Comparison of ENCODE assay signal across 20 cellular contexts in genomic region chr14:77271113-77271710, GRCh38. TPM values are rescaled to one million over a fixed set of nuclear protein-coding genes. Genes with fewer than 3 reads are reported as not detected.
DNase-seq lines count a peak whose midpoint lies in the region; ATAC-seq, FAIRE-seq and TF ChIP-seq lines count a peak whose summit lies in the region.
"Had no signal": no experiment of that assay in that cellular context is flagged by ENCODE, and none has a peak within 500 bp of the region (broad histone marks: within the 10 kb centered on the region; RNA-seq: fewer than 3 reads in every experiment).

TSS of gene NGB (minus strand) at chr14:77271206. CDS start at chr14:77270937, 269 bp downstream.

- ATAC-seq in HepG2 (peak; percentile 9; the same call in 1 of the 3 replicates), right lobe of liver (no peak), GM19467 (IDR thresholded peaks at IDR 0.05; ENCODE audit: unreplicated experiment) (no peak)
- ATAC-seq: left lobe of liver had no signal

- TF ChIP-seq RAD21 in HepG2 (CRISPR knock-in tag; IDR thresholded peaks at IDR 0.05), result no peak

- DNase-seq in HepG2 (ENCODE audit: low spot score), result no peak
- no peak for DNase-seq in right lobe of liver
- DNase-seq in endodermal cell, result peak; percentile 67
- no peak for DNase-seq in mesothelial cell of epicardium (ENCODE audit: low spot score in 2 of 2, unreplicated experiment in 2 of 2)
- no peak for DNase-seq in pons (ENCODE audit: low spot score)
- no peak for DNase-seq in NOMO-1 treated with DMSO at 0.1 percent for 48 hours (lab: John Stamatoyannopoulos, UW; ENCODE audit: unreplicated experiment)
- DNase-seq in activated naive CD4-positive, alpha-beta T cell treated with anti-CD3 and anti-CD28 coated beads for 36 hours, result no peak
- DNase-seq: activated CD4-positive, alpha-beta T cell treated with anti-CD3 and anti-CD28 coated beads, Interleukin-2, amount 50 U/mL, for 1 hour; activated naive CD8-positive, alpha-beta T cell treated with anti-CD3 and anti-CD28 coated beads, Interleukin-2, amount 10 ng/mL, durations not matched to agents 7 days and 5 days; activated T-cell treated with anti-CD3 and anti-CD28 coated beads, Interleukin-2, amount 50 U/mL, for 24 hours; NCI-H2171; NK-92 treated with Interleukin-12 subunit alpha and Interleukin-12 subunit beta, amount 100 ng/mL, for 24 hours; SHP77 treated with DMSO at 0.1 percent for 48 hours; sigmoid colon; stimulated activated CD4-positive, alpha-beta T cell treated with anti-CD3 and anti-CD28 coated beads, Interleukin-4, amount 100 ng/mL, for 24 hours had no signal

- no peak for FAIRE-seq in HepG2 (lab: Jason Lieb, UNC)
- FAIRE-seq: H54 had no signal

- in situ Hi-C loops in HepG2 (cut with HindIII; ENCODE audit: extremely low pct_ligation_motif_present, low pct_unique_long_range_greater_than_20kb), result no loop called here

- TF ChIP-seq POLR2A in HepG2 (IDR thresholded peaks at IDR 0.05; ENCODE audit: insufficient read depth in 1 of 2, low read depth in 2 of 2, low read length in 2 of 2) (no peak), right lobe of liver (IDR thresholded peaks at IDR 0.05) (no peak)

- no peak within 1 kb of the TSS for H3K4me3 ChIP-seq in HepG2 (replicated peaks in 1 of 3; ENCODE audit: insufficient read depth in 1 of 3, low read depth in 2 of 3, low read length in 3 of 3)
- no peak within 1 kb of the TSS for H3K4me3 ChIP-seq in right lobe of liver
- H3K4me3 ChIP-seq in endodermal cell (ENCODE audit: low read length), result peak within 1 kb of the TSS; percentile 45
- H3K4me3 ChIP-seq: sigmoid colon, upper lobe of left lung had no signal

- WGBS in HepG2 (ENCODE audit: low lambda C conversion rate), result 85% methylated on average over 1 of the region's 38 CpGs
- 0% methylated on average over 2 of the region's 38 CpGs for WGBS in right lobe of liver (ENCODE audit: insufficient coverage, low coverage, low lambda C conversion rate, missing lambda C conversion rate)
- 26 to 60% methylated on average over 10 to 38 of the region's 38 CpGs for WGBS in endodermal cell (ENCODE audit: insufficient coverage in 1 of 2, insufficient read length in 1 of 2), 2 experiments

- H3K27me3 ChIP-seq in HepG2 (ENCODE audit: control insufficient read depth in 1 of 2, insufficient read depth in 2 of 2, low read length in 2 of 2) (peaks cover 7 to 26% of the 10 kb centered on the region in 2 experiments; a peak in 3 of 5 replicates), right lobe of liver (peaks cover 0 to 6% of the 10 kb centered on the region in 2 donors), endodermal cell (ENCODE audit: control insufficient read depth, insufficient read depth, low read length, poor library complexity, severe bottlenecking) (peaks cover 59% of the 10 kb centered on the region)

- H3K27ac ChIP-seq in HepG2 (ENCODE audit: extremely low read length, insufficient read depth, low read length) (no peak within 1 kb of the TSS), right lobe of liver (no peak within 1 kb of the TSS), endodermal cell (ENCODE audit: low read depth, low read length) (no peak within 1 kb of the TSS)
- H3K27ac ChIP-seq: sigmoid colon, upper lobe of left lung had no signal

- no peak within 1 kb of the TSS for H3K27ac Mint-ChIP-seq in endodermal cell
- no peak within 1 kb of the TSS for H3K27ac Mint-ChIP-seq in mesothelial cell of epicardium
- no peak within 1 kb of the TSS for H3K27ac Mint-ChIP-seq in activated naive CD4-positive, alpha-beta T cell treated with anti-CD3 and anti-CD28 coated beads for 36 hours
- H3K27ac Mint-ChIP-seq: activated naive CD8-positive, alpha-beta T cell treated with anti-CD3 and anti-CD28 coated beads, Interleukin-2, amount 10 ng/mL, durations not matched to agents 7 days and 5 days; activated T-cell treated with anti-CD3 and anti-CD28 coated beads, Interleukin-2, amount 50 U/mL, for 24 hours had no signal

- H3K9me3 Mint-ChIP-seq in endodermal cell, result no peaks in the 10 kb centered on the region
- peaks cover 5% of the 10 kb centered on the region for H3K9me3 Mint-ChIP-seq in mesothelial cell of epicardium
- peaks cover 2% of the 10 kb centered on the region for H3K9me3 Mint-ChIP-seq in activated naive CD4-positive, alpha-beta T cell treated with anti-CD3 and anti-CD28 coated beads for 36 hours
- H3K9me3 Mint-ChIP-seq: activated T-cell treated with anti-CD3 and anti-CD28 coated beads, Interleukin-2, amount 50 U/mL, for 24 hours had no signal

- H3K9ac ChIP-seq in HepG2 (ENCODE audit: insufficient read depth, low read depth, low read length), result no peak within 1 kb of the TSS
- no peak within 1 kb of the TSS for H3K9ac ChIP-seq in endodermal cell (ENCODE audit: extremely low read depth, low read length, poor library complexity, severe bottlenecking)

- H3K27me3 Mint-ChIP-seq in endodermal cell (ENCODE audit: insufficient read depth) (peaks cover 66% of the 10 kb centered on the region), mesothelial cell of epicardium (ENCODE audit: low read depth) (peaks cover 68% of the 10 kb centered on the region)
- peaks cover 36% of the 10 kb centered on the region for H3K27me3 Mint-ChIP-seq in activated naive CD4-positive, alpha-beta T cell treated with anti-CD3 and anti-CD28 coated beads for 36 hours (ENCODE audit: low read depth)

- H4K20me1 ChIP-seq in HepG2 (ENCODE audit: insufficient read depth, low read length), result no peaks in the 10 kb centered on the region

- H2AFZ ChIP-seq in HepG2 (ENCODE audit: low read length), result no peak within 1 kb of the TSS

- POLR2A ChIA-PET in HepG2 (lab: Yijun Ruan, JAX), result no interaction called here

- peak within 1 kb of the TSS; percentile 39 for H3K4me3 Mint-ChIP-seq in endodermal cell
- H3K4me3 Mint-ChIP-seq in mesothelial cell of epicardium, result peak within 1 kb of the TSS; percentile 48
- H3K4me3 Mint-ChIP-seq in activated naive CD4-positive, alpha-beta T cell treated with anti-CD3 and anti-CD28 coated beads for 36 hours, result no peak within 1 kb of the TSS
- H3K4me3 Mint-ChIP-seq: activated naive CD8-positive, alpha-beta T cell treated with anti-CD3 and anti-CD28 coated beads, Interleukin-2, amount 10 ng/mL, durations not matched to agents 7 days and 5 days; activated T-cell treated with anti-CD3 and anti-CD28 coated beads, Interleukin-2, amount 50 U/mL, for 24 hours had no signal

- intact Hi-C loops in HepG2 (cut with micrococcal nuclease; ENCODE audit: unreplicated experiment), result no loop called here
- intact Hi-C loops in right lobe of liver (cut with DNase I), result no loop called here
- intact Hi-C loops in activated naive CD4-positive, alpha-beta T cell treated with anti-CD3 and anti-CD28 coated beads for 36 hours (cut with micrococcal nuclease), result no loop called here

- H3K36me3 ChIP-seq in HepG2 (replicated peaks in 1 of 2; ENCODE audit: control insufficient read depth in 1 of 2, insufficient read depth in 2 of 2, low read length in 2 of 2) (no peaks in the 10 kb centered on the region), right lobe of liver (no peaks in the 10 kb centered on the region), endodermal cell (ENCODE audit: control insufficient read depth, insufficient read depth, low read length) (no peaks in the 10 kb centered on the region)
- H3K36me3 ChIP-seq: sigmoid colon had no signal

- no TSS peak for BruUV-seq in HepG2 (replicated peaks; lab: Mats Ljungman, UMichigan)

- CTCF ChIA-PET in HepG2 (lab: Yijun Ruan, JAX; ENCODE audit: low intra/inter-chr PET ratio, low total read pairs), result no interaction called here
- CTCF ChIA-PET in activated naive CD4-positive, alpha-beta T cell treated with anti-CD3 and anti-CD28 coated beads for 36 hours (lab: Charles Lee), result no interaction called here

- no peaks in the 10 kb centered on the region for H3K4me1 ChIP-seq in HepG2 (ENCODE audit: insufficient read depth, low read length)
- H3K4me1 ChIP-seq in right lobe of liver, result no peaks in the 10 kb centered on the region
- H3K4me1 ChIP-seq in endodermal cell (ENCODE audit: control insufficient read depth, insufficient read depth, low read length), result no peaks in the 10 kb centered on the region

- H3K36me3 Mint-ChIP-seq in endodermal cell (ENCODE audit: low read depth) (no peaks in the 10 kb centered on the region), mesothelial cell of epicardium (peaks cover 10% of the 10 kb centered on the region)
- H3K36me3 Mint-ChIP-seq in activated naive CD4-positive, alpha-beta T cell treated with anti-CD3 and anti-CD28 coated beads for 36 hours (ENCODE audit: low read depth), result no peaks in the 10 kb centered on the region

- H3K9me3 ChIP-seq in HepG2 (ENCODE audit: low read length), result no peaks in the 10 kb centered on the region
- no peaks in the 10 kb centered on the region for H3K9me3 ChIP-seq in right lobe of liver
- H3K9me3 ChIP-seq in endodermal cell (ENCODE audit: control insufficient read depth, low read length), result no peaks in the 10 kb centered on the region

- TF ChIP-seq CTCF in HepG2 (CRISPR knock-in tag; IDR thresholded peaks at IDR 0.05), result no peak
- TF ChIP-seq CTCF in right lobe of liver (IDR thresholded peaks at IDR 0.05), result no peak
- TF ChIP-seq CTCF in endodermal cell (conservative IDR thresholded peaks at IDR 0.05), result no peak
- no peak for TF ChIP-seq CTCF in mesothelial cell of epicardium (IDR thresholded peaks at IDR 0.05; ENCODE audit: unreplicated experiment)

- no peak for TF ChIP-seq EP300 in HepG2 (IDR thresholded peaks at IDR 0.05; ENCODE audit: low read depth in 2 of 2, low read length in 2 of 2)
- TF ChIP-seq EP300 in HepG2 (CRISPR knock-in tag; IDR thresholded peaks at IDR 0.05; ENCODE audit: borderline replicate concordance), result no peak

- H3K4me2 ChIP-seq in HepG2 (ENCODE audit: low read depth, low read length), result no peak within 1 kb of the TSS

- H3K4me1 Mint-ChIP-seq in endodermal cell (peaks cover 3% of the 10 kb centered on the region), mesothelial cell of epicardium (peaks cover 3% of the 10 kb centered on the region)
- H3K4me1 Mint-ChIP-seq in activated naive CD4-positive, alpha-beta T cell treated with anti-CD3 and anti-CD28 coated beads for 36 hours (ENCODE audit: low read depth), result peaks cover 4% of the 10 kb centered on the region

- no peaks in the 10 kb centered on the region for H3K79me2 ChIP-seq in HepG2 (ENCODE audit: insufficient read depth, low read length)

RNA-seq across cellular contexts. Expression of gene NGB, which starts in this region (rescaled TPM):
- total RNA-seq in HepG2 (2016; rRNA removed; fragmentation: Illumina TruSeq; extraction: Trizol) (not detected in 2 replicates), right lobe of liver (not detected), endodermal cell (not detected), mesothelial cell of epicardium (not detected in 3 replicates)
- total RNA-seq in HepG2 (2016; cell fraction: cytosol; rRNA removed; fragmentation: Illumina TruSeq; extraction: Trizol; ENCODE audit: low read depth), result not detected in 2 replicates
- total RNA-seq in HepG2 (2016; cell fraction: insoluble cytoplasmic fraction; rRNA removed; fragmentation: Illumina TruSeq; extraction: Trizol), result not detected in 2 replicates
- total RNA-seq in HepG2 (2016; cell fraction: membrane; rRNA removed; fragmentation: Illumina TruSeq; extraction: Trizol), result not detected in 2 replicates
- not detected in 2 replicates for total RNA-seq in HepG2 (2016; cell fraction: nucleus; rRNA removed; fragmentation: Illumina TruSeq; extraction: Trizol)
- 0.04 and 0.05 TPM in 2 replicates for polyA plus RNA-seq in HepG2 (2011; rRNA removed)
- polyA plus RNA-seq in HepG2 (2011; cell fraction: cytosol; rRNA removed), result 0.03 and 0.09 TPM in 2 replicates
- not detected in 2 replicates for polyA plus RNA-seq in HepG2 (2011; cell fraction: nucleus; rRNA removed)
- not detected in 2 replicates for polyA plus RNA-seq in HepG2 (2012)
- polyA plus RNA-seq in HepG2 (2016; cell fraction: cytosol; fragmentation: Illumina TruSeq; extraction: Trizol; ENCODE audit: low read depth), result not detected in 2 replicates
- not detected in 2 replicates for polyA plus RNA-seq in HepG2 (2016; cell fraction: insoluble cytoplasmic fraction; fragmentation: Illumina TruSeq; extraction: Trizol; ENCODE audit: low read depth)
- polyA plus RNA-seq in HepG2 (2016; cell fraction: membrane; fragmentation: Illumina TruSeq; extraction: Trizol; ENCODE audit: low read depth), result 0.09 TPM in 1 of 2 replicates, not detected in the other
- polyA plus RNA-seq in HepG2 (2016; cell fraction: nucleus; fragmentation: Illumina TruSeq; extraction: Trizol; ENCODE audit: insufficient read depth, low read depth), result not detected in 2 replicates
- polyA minus RNA-seq in HepG2 (2011; rRNA and poly(A)+ RNA removed; ENCODE audit: low replicate concordance), result not detected in 2 replicates
- not detected in 2 replicates for polyA minus RNA-seq in HepG2 (2011; cell fraction: cytosol; rRNA and poly(A)+ RNA removed)
- not detected in 2 replicates for polyA minus RNA-seq in HepG2 (2011; cell fraction: nucleus; rRNA and poly(A)+ RNA removed)
- not detected for polyA plus RNA-seq in endodermal cell (2013, experiment 1 of 2)
- 0.12 TPM for polyA plus RNA-seq in endodermal cell (2013, experiment 2 of 2)
- total RNA-seq in activated naive CD4-positive, alpha-beta T cell treated with anti-CD3 and anti-CD28 coated beads for 36 hours, result not detected
- total RNA-seq: activated naive CD8-positive, alpha-beta T cell treated with anti-CD3 and anti-CD28 coated beads, Interleukin-2, amount 10 ng/mL, durations not matched to agents 7 days and 5 days; left lobe of liver; T-helper 2 cell treated with Interferon-gamma antibody and Interleukin-4, amounts not matched to agents 100 ng/mL and 5 ng/mL, for 36 hours had no signal

Comparison
In these comparisons a context has a peak if more than half of its experiments do, and no peak if none do; other contexts are left out.
1. Peak in ATAC-seq in HepG2; RNA of the gene not detected or under 1 TPM.
2. Peak in DNase-seq and H3K4me3 ChIP-seq in endodermal cell; RNA of the gene not detected or under 1 TPM.